In the genomic region with DNA sequence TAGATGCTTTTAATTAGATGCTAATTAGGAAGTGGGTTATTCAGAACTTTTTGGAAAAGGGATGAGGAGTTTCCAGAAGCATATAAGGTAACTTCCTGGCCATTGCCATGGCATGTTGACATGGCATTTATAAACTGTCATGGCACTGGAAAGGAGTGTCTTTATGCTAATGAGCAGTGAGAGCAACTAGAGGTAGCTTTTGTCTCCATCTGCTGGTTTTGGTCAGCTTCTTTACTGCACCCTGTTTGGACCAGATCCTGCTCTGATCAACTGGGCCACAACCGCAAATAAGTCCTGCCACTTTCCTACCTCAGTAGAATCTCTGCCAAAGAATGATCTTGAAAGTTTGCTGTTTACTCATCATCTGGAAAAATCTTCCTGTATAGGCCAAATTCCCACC, we compare ENCODE assay signal across 8 cellular contexts.
A peak's percentile ranks its signal among the peaks of the same experiment; 100 is the strongest.
DNase-seq lines count a peak whose midpoint lies in the region; ATAC-seq, FAIRE-seq and TF ChIP-seq lines count a peak whose summit lies in the region.
"Not testable (repeated sequence)": the region's sequence is repeated elsewhere in the genome, so short reads cannot be mapped to it uniquely, and the experiment has no call there.

No MANE protein-coding gene starts in this region.

- H3K27me3 Mint-ChIP-seq in CD4-positive, CD25-positive, alpha-beta regulatory T cell; activated T-helper 17 cell treated with anti-CD3 and anti-CD28 coated beads, Interleukin-2, amount 50 U/mL, for 72 hours; memory B cell; stimulated activated memory B cell treated with anti-CD40 and anti-IgM and Interleukin-4, amounts not matched to agents 10 μg/mL and 1 μg/mL and 100 μg/mL, for 72 hours: not testable (repeated sequence)

- not testable (repeated sequence) for H3K4me1 ChIP-seq in CD4-positive, CD25-positive, alpha-beta regulatory T cell (ENCODE audit: control insufficient read depth, insufficient read depth, low read length, poor library complexity, severe bottlenecking)

- H3K4me1 Mint-ChIP-seq in CD4-positive, CD25-positive, alpha-beta regulatory T cell; activated T-helper 17 cell treated with anti-CD3 and anti-CD28 coated beads, Interleukin-2, amount 50 U/mL, for 72 hours; memory B cell; stimulated activated memory B cell treated with anti-CD40 and anti-IgM and Interleukin-4, amounts not matched to agents 10 μg/mL and 1 μg/mL and 100 μg/mL, for 72 hours: not testable (repeated sequence)

- H3K36me3 Mint-ChIP-seq in CD4-positive, CD25-positive, alpha-beta regulatory T cell; activated T-helper 17 cell treated with anti-CD3 and anti-CD28 coated beads, Interleukin-2, amount 50 U/mL, for 72 hours (ENCODE audit: low read depth); memory B cell; stimulated activated memory B cell treated with anti-CD40 and anti-IgM and Interleukin-4, amounts not matched to agents 10 μg/mL and 1 μg/mL and 100 μg/mL, for 72 hours: not testable (repeated sequence)

- H3K9me3 Mint-ChIP-seq in CD4-positive, CD25-positive, alpha-beta regulatory T cell; activated T-helper 17 cell treated with anti-CD3 and anti-CD28 coated beads, Interleukin-2, amount 50 U/mL, for 72 hours; memory B cell; stimulated activated memory B cell treated with anti-CD40 and anti-IgM and Interleukin-4, amounts not matched to agents 10 μg/mL and 1 μg/mL and 100 μg/mL, for 72 hours: not testable (repeated sequence)

- H3K27ac ChIP-seq in CD4-positive, CD25-positive, alpha-beta regulatory T cell (ENCODE audit: insufficient read depth, low read length, poor library complexity, severe bottlenecking): not testable (repeated sequence)

- not testable (repeated sequence) for DNase-seq in CD4-positive, CD25-positive, alpha-beta regulatory T cell; memory B cell (ENCODE audit: low spot score in 2 of 2)

- TF ChIP-seq CTCF in LNCAP (IDR thresholded peaks at IDR 0.05): peak; percentile 42; the same call in 1 of the 2 replicates

- not testable (repeated sequence) for H3K27me3 ChIP-seq in CD4-positive, CD25-positive, alpha-beta regulatory T cell (ENCODE audit: control insufficient read depth, insufficient read depth, low read length)

- H3K27ac Mint-ChIP-seq in CD4-positive, CD25-positive, alpha-beta regulatory T cell; activated T-helper 17 cell treated with anti-CD3 and anti-CD28 coated beads, Interleukin-2, amount 50 U/mL, for 72 hours; memory B cell; stimulated activated memory B cell treated with anti-CD40 and anti-IgM and Interleukin-4, amounts not matched to agents 10 μg/mL and 1 μg/mL and 100 μg/mL, for 72 hours: not testable (repeated sequence)

- not testable (repeated sequence) for H3K4me3 Mint-ChIP-seq in CD4-positive, CD25-positive, alpha-beta regulatory T cell; activated T-helper 17 cell treated with anti-CD3 and anti-CD28 coated beads, Interleukin-2, amount 50 U/mL, for 72 hours; memory B cell; stimulated activated memory B cell treated with anti-CD40 and anti-IgM and Interleukin-4, amounts not matched to agents 10 μg/mL and 1 μg/mL and 100 μg/mL, for 72 hours

- H3K4me3 ChIP-seq in CD4-positive, CD25-positive, alpha-beta regulatory T cell (ENCODE audit: low read depth, low read length): not testable (repeated sequence)

- not testable (repeated sequence) for H3K9me3 ChIP-seq in CD4-positive, CD25-positive, alpha-beta regulatory T cell (ENCODE audit: control insufficient read depth in 2 of 2, low read length in 2 of 2)

- peak; percentile 64 for FAIRE-seq in TTC549 (lab: Jason Lieb, UNC)

- peak; percentile 50 to 60 for ATAC-seq in CD4-positive, CD25-positive, alpha-beta regulatory T cell (ENCODE audit: low read depth in 2 of 2)
- peak; percentile 54 for ATAC-seq in GM18907 (IDR thresholded peaks at IDR 0.05; ENCODE audit: unreplicated experiment)
- peak; percentile 77 for ATAC-seq in activated T-helper 17 cell treated with anti-CD3 and anti-CD28 coated beads, Interleukin-2, amount 50 U/mL, for 72 hours (replicated peaks)
- ATAC-seq in esophagus mucosa: peak; percentile 81
- peak; percentile 86 for ATAC-seq in memory B cell (ENCODE audit: low read depth)
- peak; percentile 66 for ATAC-seq in stimulated activated memory B cell treated with anti-CD40 and anti-IgM and Interleukin-4, amounts not matched to agents 10 μg/mL and 1 μg/mL and 100 μg/mL, for 72 hours

- not testable (repeated sequence) for H3K36me3 ChIP-seq in CD4-positive, CD25-positive, alpha-beta regulatory T cell (ENCODE audit: control insufficient read depth, insufficient read depth, low read length)
